In genomic region chr16:12132290-12132689, GRCh38 we compare ENCODE assay signal across 17 cellular contexts.
DNase-seq lines count a peak whose midpoint lies in the region; ATAC-seq, FAIRE-seq and TF ChIP-seq lines count a peak whose summit lies in the region.
"Had no signal": no experiment of that assay in that cellular context is flagged by ENCODE, and none has a peak within 500 bp of the region (broad histone marks: within the 10 kb centered on the region; RNA-seq: fewer than 3 reads in every experiment).

No MANE protein-coding gene starts in this region.

- POLR2A ChIA-PET in IMR-90 (lab: Charles Lee; ENCODE audit: unreplicated experiment), result no interaction called here
- POLR2A ChIA-PET in GM12878 (lab: Charles Lee), result no interaction called here

- no peak for TF ChIP-seq RAD21 in IMR-90 (IDR thresholded peaks at IDR 0.05; ENCODE audit: low read length)
- TF ChIP-seq RAD21 in GM12878 (IDR thresholded peaks at IDR 0.05; ENCODE audit: insufficient read depth, low read depth, low read length), result no peak

- H3K9me3 ChIP-seq in IMR-90 (ENCODE audit: control insufficient read depth, insufficient read depth, low read length) (peaks cover 2% of the 10 kb centered on the region; the same call in 1 of the 2 replicates), GM12878 (replicated peaks; ENCODE audit: control insufficient read depth, insufficient read depth, low read length) (no peaks in the 10 kb centered on the region), mesenchymal stem cell (ENCODE audit: control insufficient read depth, low read length) (peaks cover 9% of the 10 kb centered on the region)
- H3K9me3 ChIP-seq: right lobe of liver, thyroid gland had no signal

- H2BK5ac ChIP-seq in IMR-90 (ENCODE audit: low read depth, low read length, poor library complexity, severe bottlenecking), result no peak overlapping the region
- H2BK5ac ChIP-seq in mesenchymal stem cell (ENCODE audit: low read depth, low read length, poor library complexity, severe bottlenecking), result no peak overlapping the region

- H2BK20ac ChIP-seq in IMR-90 (ENCODE audit: low read depth, low read length), result no peak overlapping the region

- H4K5ac ChIP-seq in IMR-90 (ENCODE audit: low read depth, low read length), result no peak overlapping the region

- H2BK12ac ChIP-seq in mesenchymal stem cell (ENCODE audit: low read length in 2 of 2), result no peak overlapping the region

- peaks cover 2% of the 10 kb centered on the region; the same call in 1 of the 2 replicates for H3K4me1 ChIP-seq in IMR-90 (ENCODE audit: control insufficient read depth, insufficient read depth, low read length)
- no peaks in the 10 kb centered on the region for H3K4me1 ChIP-seq in GM12878 (ENCODE audit: control insufficient read depth, insufficient read depth, low read length)
- H3K4me1 ChIP-seq in mesenchymal stem cell (ENCODE audit: control insufficient read depth, insufficient read depth, low read depth, low read length), result peaks cover 2% of the 10 kb centered on the region

- H2AK5ac ChIP-seq in IMR-90 (ENCODE audit: low read depth, low read length) (no peak overlapping the region), mesenchymal stem cell (ENCODE audit: low read length, severe bottlenecking) (no peak overlapping the region)

- H3K4ac ChIP-seq in IMR-90 (ENCODE audit: low read depth, low read length) (no peak overlapping the region), mesenchymal stem cell (ENCODE audit: low read depth in 1 of 2, low read length in 2 of 2) (no peak overlapping the region)

- FAIRE-seq in GM12878 (lab: Jason Lieb, UNC) (no peak), HTR-8/SVneo (lab: Jason Lieb, UNC) (no peak)

- no peaks in the 10 kb centered on the region; the same call in 1 of the 2 replicates for H3K9me1 ChIP-seq in IMR-90 (ENCODE audit: insufficient read depth, low read length)

- no peak overlapping the region for H3K56ac ChIP-seq in IMR-90 (ENCODE audit: extremely low read depth, insufficient read depth, low read length)

- H2BK15ac ChIP-seq in IMR-90 (ENCODE audit: low read depth, low read length), result no peak overlapping the region
- H2BK15ac ChIP-seq in mesenchymal stem cell (ENCODE audit: low read depth, poor library complexity, severe bottlenecking), result no peak overlapping the region

- H3K27me3 ChIP-seq in IMR-90 (ENCODE audit: control insufficient read depth, insufficient read depth, low read length), result no peaks in the 10 kb centered on the region
- H3K27me3 ChIP-seq in GM12878 (replicated peaks in 1 of 2; ENCODE audit: control insufficient read depth in 2 of 2, insufficient read depth in 2 of 2, low read length in 1 of 2), result no peaks in the 10 kb centered on the region
- H3K27me3 ChIP-seq in mesenchymal stem cell (ENCODE audit: control insufficient read depth in 1 of 2, insufficient read depth in 1 of 2, low read length in 2 of 2), result no peaks in the 10 kb centered on the region
- H3K27me3 ChIP-seq: right lobe of liver, thyroid gland had no signal

- BruUV-seq in IMR-90 (replicated peaks; lab: Mats Ljungman, UMichigan) (no TSS peak), GM12878 (replicated peaks; lab: Mats Ljungman, UMichigan) (no TSS peak)

- SMC1A ChIA-PET in GM12878 (lab: Charles Lee; ENCODE audit: uncharacterized antibody, unreplicated experiment), result no interaction called here

- H2AFZ ChIP-seq in IMR-90 (replicated peaks; ENCODE audit: low read length, poor library complexity) (no peak overlapping the region), GM12878 (ENCODE audit: control insufficient read depth, low read depth, low read length) (no peak overlapping the region), mesenchymal stem cell (ENCODE audit: low read depth, low read length) (no peak overlapping the region)

- no peak overlapping the region for H4K91ac ChIP-seq in IMR-90 (ENCODE audit: insufficient read depth, low read depth, low read length)
- no peak overlapping the region for H4K91ac ChIP-seq in mesenchymal stem cell (ENCODE audit: low read length)

- H2BK120ac ChIP-seq in IMR-90 (ENCODE audit: low read depth, low read length), result no peak overlapping the region
- no peak overlapping the region for H2BK120ac ChIP-seq in mesenchymal stem cell (ENCODE audit: low read depth, low read length)

- H2AK9ac ChIP-seq in IMR-90 (replicated peaks; ENCODE audit: low read depth, low read length, poor library complexity), result no peak overlapping the region

- peaks cover 7% of the 10 kb centered on the region; the same call in 1 of the 2 replicates for H3K36me3 ChIP-seq in IMR-90 (ENCODE audit: control insufficient read depth, insufficient read depth, low read length)
- peaks cover 22 to 28% of the 10 kb centered on the region in 2 experiments for H3K36me3 ChIP-seq in GM12878 (ENCODE audit: control insufficient read depth in 2 of 2, insufficient read depth in 2 of 2, low read length in 1 of 2)
- H3K36me3 ChIP-seq in mesenchymal stem cell (ENCODE audit: control insufficient read depth in 1 of 2, insufficient read depth in 2 of 2, low read depth in 1 of 2, low read length in 2 of 2), result peaks cover 28 to 69% of the 10 kb centered on the region in 2 experiments
- H3K36me3 ChIP-seq: right lobe of liver, thyroid gland had no signal

- in situ Hi-C loops in IMR-90 (cut with MboI; ENCODE audit: low sequenced_read_pairs), result no loop called here
- in situ Hi-C loops in GM12878 (cut with MboI), result no loop called here

- CTCF ChIA-PET in IMR-90 (lab: Yijun Ruan, JAX), result no interaction called here
- CTCF ChIA-PET in GM12878 (lab: Yijun Ruan, JAX), result interaction anchor here (1.0 to 1.1 kb wide), 2 partner anchors 10 to 38 kb away, joined by 3 to 4 read pairs; no protein-coding TSS in a partner anchor

- no peaks in the 10 kb centered on the region for H3K79me1 ChIP-seq in IMR-90 (ENCODE audit: low read depth in 1 of 2, low read length in 2 of 2)
- H3K79me1 ChIP-seq in mesenchymal stem cell (replicated peaks; ENCODE audit: low read length, poor library complexity, severe bottlenecking), result no peaks in the 10 kb centered on the region

- H3K4me3 ChIP-seq in IMR-90 (ENCODE audit: insufficient read depth, low read depth, low read length), result no peak overlapping the region
- no peak overlapping the region for H3K4me3 ChIP-seq in GM12878
- H3K4me3 ChIP-seq in mesenchymal stem cell (ENCODE audit: insufficient read depth in 1 of 2, low read depth in 1 of 2, low read length in 2 of 2), result no peak overlapping the region
- H3K4me3 ChIP-seq: right lobe of liver, thyroid gland had no signal

- no peak overlapping the region for H3K9ac ChIP-seq in IMR-90 (ENCODE audit: low read depth, low read length)
- H3K9ac ChIP-seq in GM12878 (ENCODE audit: control insufficient read depth, insufficient read depth, low read length), result no peak overlapping the region
- H3K9ac ChIP-seq in mesenchymal stem cell (ENCODE audit: low read length), result no peak overlapping the region

- H3K14ac ChIP-seq in IMR-90 (replicated peaks; ENCODE audit: low read depth, low read length) (no peak overlapping the region), mesenchymal stem cell (ENCODE audit: low read length in 2 of 2) (no peak overlapping the region)

- no peak overlapping the region for H3K4me2 ChIP-seq in IMR-90 (ENCODE audit: low read depth, low read length)
- H3K4me2 ChIP-seq in GM12878 (ENCODE audit: control insufficient read depth, insufficient read depth), result no peak overlapping the region
- no peak overlapping the region for H3K4me2 ChIP-seq in mesenchymal stem cell (ENCODE audit: low read length, poor library complexity, severe bottlenecking)

- 73% methylated on average over 3 of the region's 5 CpGs; no CpG with 5 or more reads in 1 of the 2 experiments for WGBS in IMR-90 (ENCODE audit: extremely low coverage in 2 of 2, insufficient read length in 1 of 2), 2 experiments
- WGBS in GM12878 (ENCODE audit: insufficient coverage, insufficient replicate concordance, low lambda C conversion rate, missing lambda C conversion rate), result 100% methylated on average over 5 of the region's 5 CpGs
- 77% methylated on average over 5 of the region's 5 CpGs for WGBS in mesenchymal stem cell

- H4K20me1 ChIP-seq in IMR-90 (ENCODE audit: insufficient read depth, low read length), result no peaks in the 10 kb centered on the region
- H4K20me1 ChIP-seq in GM12878 (ENCODE audit: control insufficient read depth, insufficient read depth), result no peaks in the 10 kb centered on the region

- no peak for TF ChIP-seq CTCF in IMR-90 (conservative IDR thresholded peaks at IDR 0.05; ENCODE audit: low read depth, low read length)
- TF ChIP-seq CTCF in GM12878 (IDR thresholded peaks at IDR 0.05 in 2 of 3, conservative IDR thresholded peaks at IDR 0.05 in 1 of 3; ENCODE audit: control insufficient read depth in 2 of 3, extremely low read depth in 1 of 3, insufficient read depth in 1 of 3, low read depth in 3 of 3, low read length in 3 of 3), result no peak

- H4K8ac ChIP-seq in IMR-90 (ENCODE audit: low read depth in 2 of 2, low read length in 2 of 2) (no peak overlapping the region), mesenchymal stem cell (ENCODE audit: low read length) (no peak overlapping the region)

- DNase-seq in AML-193 (lab: John Stamatoyannopoulos, UW), result peak; percentile 34 to 46
- peak; percentile 80 for DNase-seq in IMR-90
- no peak for DNase-seq in GM12878 (ENCODE audit: low read depth, low spot score)
- DNase-seq in mesenchymal stem cell, result peak; percentile 86
- no peak for DNase-seq in NCI-H146 treated with DMSO at 0.1 percent for 48 hours (lab: John Stamatoyannopoulos, UW; ENCODE audit: unreplicated experiment)
- DNase-seq in HTR-8/SVneo (ENCODE audit: insufficient read length, low spot score), result no peak
- no peak for DNase-seq in OCI-M1 (lab: John Stamatoyannopoulos, UW)
- DNase-seq in D341Med (ENCODE audit: low spot score), result no peak
- DNase-seq: activated CD4-positive, CD25-positive, alpha-beta regulatory T cell; DMS79 treated with DMSO at 0.1 percent for 48 hours; foreskin melanocyte; NCI-H1694 treated with DMSO at 0.1 percent for 48 hours; NCI-H510A; right lobe of liver; stimulated activated CD4-positive, alpha-beta T cell treated with anti-CD3 and anti-CD28 coated beads, Interleukin-4, amount 100 ng/mL, for 24 hours had no signal

- RAD21 ChIA-PET in GM12878 (lab: Charles Lee; ENCODE audit: unreplicated experiment), result no interaction called here

- TF ChIP-seq EP300 in GM12878 (IDR thresholded peaks at IDR 0.05; ENCODE audit: borderline replicate concordance in 1 of 2, control insufficient read depth in 1 of 2, low read depth in 2 of 2, low read length in 2 of 2), result no peak

- TF ChIP-seq POLR2A in IMR-90 (IDR thresholded peaks at IDR 0.05; ENCODE audit: low read depth, low read length) (no peak), GM12878 (IDR thresholded peaks at IDR 0.05; ENCODE audit: low read depth, low read length) (no peak)

- H3K23ac ChIP-seq in IMR-90 (ENCODE audit: low read depth, low read length) (no peak overlapping the region), mesenchymal stem cell (ENCODE audit: low read length in 2 of 2) (no peak overlapping the region)

- H3K79me2 ChIP-seq in GM12878 (ENCODE audit: control insufficient read depth, insufficient read depth, low read length), result no peaks in the 10 kb centered on the region

- intact Hi-C loops in IMR-90 (cut with micrococcal nuclease) (no loop called here), GM12878 (cut with micrococcal nuclease; ENCODE audit: unreplicated experiment) (no loop called here)

- H3K18ac ChIP-seq in IMR-90 (ENCODE audit: low read depth, low read length), result no peak overlapping the region
- no peak overlapping the region for H3K18ac ChIP-seq in mesenchymal stem cell (ENCODE audit: low read depth in 1 of 2, low read length in 2 of 2)

- ATAC-seq in IMR-90 (ENCODE audit: low read depth) (peak; percentile 61; the same call in 1 of the 2 replicates), GM12878 (no peak)

- H3K27ac ChIP-seq in IMR-90 (ENCODE audit: insufficient read depth, low read length) (no peak overlapping the region), GM12878 (ENCODE audit: control insufficient read depth, insufficient read depth) (no peak overlapping the region), mesenchymal stem cell (ENCODE audit: low read length, poor library complexity, severe bottlenecking) (no peak overlapping the region)
- H3K27ac ChIP-seq: right lobe of liver, RWPE1 had no signal

- dilution Hi-C loops in IMR-90 (cut with HindIII; ENCODE audit: low sequenced_read_pairs, unreplicated experiment), result no loop called here

Comparison
In these comparisons a context has a peak if more than half of its experiments do, and no peak if none do; other contexts are left out.
1. DNase-seq: peak in AML-193 (2 of 2), IMR-90 (single experiment) and mesenchymal stem cell (single experiment); none in GM12878 (single experiment), NCI-H146 treated with DMSO at 0.1 percent for 48 hours (single experiment), HTR-8/SVneo (single experiment), OCI-M1 (single experiment) and D341Med (single experiment).